Comparison of ENCODE assay signal across 1 cellular context in the genomic region with DNA sequence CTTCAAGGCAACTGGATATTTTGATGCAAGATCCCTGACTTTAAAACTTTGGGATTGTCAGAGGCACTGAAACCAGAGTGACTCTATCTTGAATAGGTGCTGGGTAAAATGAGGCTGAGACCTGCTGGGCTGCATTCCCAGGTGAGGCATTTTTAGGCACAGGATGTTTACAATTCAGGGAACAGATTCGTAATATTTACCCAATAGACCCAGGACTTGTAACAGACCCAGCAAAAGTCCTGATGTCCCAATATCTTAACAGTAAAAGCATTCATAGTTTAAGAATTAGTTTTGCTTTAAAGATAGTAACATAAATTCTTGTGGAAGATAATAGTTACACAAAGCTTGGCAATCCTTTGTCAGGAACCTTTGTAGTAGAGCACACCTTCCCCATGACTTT.
TF ChIP-seq lines count a peak whose summit lies in the region.

No MANE protein-coding gene starts in this region.

TF ChIP-seq in HepG2, 621 proteins besides CTCF, POLR2A, EP300 and RAD21 (continued from another document):
- TF ChIP-seq, protein P1, sequence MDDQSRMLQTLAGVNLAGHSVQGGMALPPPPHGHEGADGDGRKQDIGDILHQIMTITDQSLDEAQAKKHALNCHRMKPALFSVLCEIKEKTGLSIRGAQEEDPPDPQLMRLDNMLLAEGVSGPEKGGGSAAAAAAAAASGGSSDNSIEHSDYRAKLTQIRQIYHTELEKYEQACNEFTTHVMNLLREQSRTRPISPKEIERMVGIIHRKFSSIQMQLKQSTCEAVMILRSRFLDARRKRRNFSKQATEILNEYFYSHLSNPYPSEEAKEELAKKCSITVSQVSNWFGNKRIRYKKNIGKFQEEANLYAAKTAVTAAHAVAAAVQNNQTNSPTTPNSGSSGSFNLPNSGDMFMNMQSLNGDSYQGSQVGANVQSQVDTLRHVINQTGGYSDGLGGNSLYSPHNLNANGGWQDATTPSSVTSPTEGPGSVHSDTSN (CRISPR knock-in tag; IDR thresholded peaks at IDR 0.05; ENCODE audit: borderline replicate concordance), result no peak
- TF ChIP-seq NFRKB (IDR thresholded peaks at IDR 0.05) (no peak), SOX13 (IDR thresholded peaks at IDR 0.05) (no peak), SOX13 (CRISPR knock-in tag; conservative IDR thresholded peaks at IDR 0.05 in 1 of 2, IDR thresholded peaks at IDR 0.05 in 1 of 2) (peak in 1 of 2 experiments; percentile 19; a peak in 1 of 4 replicates), SOX5 (CRISPR knock-in tag; IDR thresholded peaks at IDR 0.05; ENCODE audit: borderline replicate concordance) (0 out of 2 replicates have a peak, but pooled peaks have one; percentile 13), HOXA3 (CRISPR knock-in tag; IDR thresholded peaks at IDR 0.05) (no peak), HCFC1 (IDR thresholded peaks at IDR 0.05; ENCODE audit: low read depth, low read length) (no peak)
- TF ChIP-seq, protein P2, sequence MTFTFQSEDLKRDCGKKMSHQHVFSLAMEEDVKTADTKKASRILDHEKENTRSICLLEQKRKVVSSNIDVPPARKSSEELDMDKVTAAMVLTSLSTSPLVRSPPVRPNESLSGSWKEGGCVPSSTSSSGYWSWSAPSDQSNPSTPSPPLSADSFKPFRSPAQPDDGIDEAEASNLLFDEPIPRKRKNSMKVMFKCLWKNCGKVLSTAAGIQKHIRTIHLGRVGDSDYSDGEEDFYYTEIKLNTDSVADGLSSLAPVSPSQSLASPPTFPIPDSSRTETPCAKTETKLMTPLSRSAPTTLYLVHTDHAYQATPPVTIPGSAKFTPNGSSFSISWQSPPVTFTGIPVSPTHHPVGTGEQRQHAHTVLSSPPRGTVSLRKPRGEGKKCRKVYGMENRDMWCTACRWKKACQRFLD (CRISPR knock-in tag; IDR thresholded peaks at IDR 0.05; ENCODE audit: borderline replicate concordance), result no peak
- TF ChIP-seq, protein P3, sequence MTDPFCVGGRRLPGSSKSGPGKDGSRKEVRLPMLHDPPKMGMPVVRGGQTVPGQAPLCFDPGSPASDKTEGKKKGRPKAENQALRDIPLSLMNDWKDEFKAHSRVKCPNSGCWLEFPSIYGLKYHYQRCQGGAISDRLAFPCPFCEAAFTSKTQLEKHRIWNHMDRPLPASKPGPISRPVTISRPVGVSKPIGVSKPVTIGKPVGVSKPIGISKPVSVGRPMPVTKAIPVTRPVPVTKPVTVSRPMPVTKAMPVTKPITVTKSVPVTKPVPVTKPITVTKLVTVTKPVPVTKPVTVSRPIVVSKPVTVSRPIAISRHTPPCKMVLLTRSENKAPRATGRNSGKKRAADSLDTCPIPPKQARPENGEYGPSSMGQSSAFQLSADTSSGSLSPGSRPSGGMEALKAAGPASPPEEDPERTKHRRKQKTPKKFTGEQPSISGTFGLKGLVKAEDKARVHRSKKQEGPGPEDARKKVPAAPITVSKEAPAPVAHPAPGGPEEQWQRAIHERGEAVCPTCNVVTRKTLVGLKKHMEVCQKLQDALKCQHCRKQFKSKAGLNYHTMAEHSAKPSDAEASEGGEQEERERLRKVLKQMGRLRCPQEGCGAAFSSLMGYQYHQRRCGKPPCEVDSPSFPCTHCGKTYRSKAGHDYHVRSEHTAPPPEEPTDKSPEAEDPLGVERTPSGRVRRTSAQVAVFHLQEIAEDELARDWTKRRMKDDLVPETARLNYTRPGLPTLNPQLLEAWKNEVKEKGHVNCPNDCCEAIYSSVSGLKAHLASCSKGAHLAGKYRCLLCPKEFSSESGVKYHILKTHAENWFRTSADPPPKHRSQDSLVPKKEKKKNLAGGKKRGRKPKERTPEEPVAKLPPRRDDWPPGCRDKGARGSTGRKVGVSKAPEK (CRISPR knock-in tag; IDR thresholded peaks at IDR 0.05; ENCODE audit: borderline replicate concordance), result no peak
- TF ChIP-seq, protein P4, sequence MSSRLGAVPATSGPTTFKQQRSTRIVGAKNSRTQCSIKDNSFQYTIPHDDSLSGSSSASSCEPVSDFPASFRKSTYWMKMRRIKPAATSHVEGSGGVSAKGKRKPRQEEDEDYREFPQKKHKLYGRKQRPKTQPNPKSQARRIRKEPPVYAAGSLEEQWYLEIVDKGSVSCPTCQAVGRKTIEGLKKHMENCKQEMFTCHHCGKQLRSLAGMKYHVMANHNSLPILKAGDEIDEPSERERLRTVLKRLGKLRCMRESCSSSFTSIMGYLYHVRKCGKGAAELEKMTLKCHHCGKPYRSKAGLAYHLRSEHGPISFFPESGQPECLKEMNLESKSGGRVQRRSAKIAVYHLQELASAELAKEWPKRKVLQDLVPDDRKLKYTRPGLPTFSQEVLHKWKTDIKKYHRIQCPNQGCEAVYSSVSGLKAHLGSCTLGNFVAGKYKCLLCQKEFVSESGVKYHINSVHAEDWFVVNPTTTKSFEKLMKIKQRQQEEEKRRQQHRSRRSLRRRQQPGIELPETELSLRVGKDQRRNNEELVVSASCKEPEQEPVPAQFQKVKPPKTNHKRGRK (CRISPR knock-in tag; IDR thresholded peaks at IDR 0.05), result no peak
